Comparison of ENCODE assay signal across 8 cellular contexts in genomic region chr4:71186566-71187398, GRCh38.
DNase-seq lines count a peak whose midpoint lies in the region; ATAC-seq and TF ChIP-seq lines count a peak whose summit lies in the region.

No MANE protein-coding gene starts in this region.

- DNase-seq in EL, result peak; percentile 75
- DNase-seq in H4 (ENCODE audit: low spot score), result peak; percentile 16
- DNase-seq in activated naive CD8-positive, alpha-beta T cell treated with anti-CD3 and anti-CD28 coated beads, Interleukin-2, amount 10 ng/mL, durations not matched to agents 7 days and 5 days, result peak; percentile 67
- peak; percentile 64 to 78 (median 75) for DNase-seq in heart left ventricle
- DNase-seq in osteocyte (ENCODE audit: extremely low spot score, unreplicated experiment), result peak; percentile 87
- no peak for DNase-seq in SHP77 treated with DMSO at 0.1 percent for 48 hours (lab: John Stamatoyannopoulos, UW)

- peak overlapping the region; percentile 54 for H3K27ac Mint-ChIP-seq in activated naive CD8-positive, alpha-beta T cell treated with anti-CD3 and anti-CD28 coated beads, Interleukin-2, amount 10 ng/mL, durations not matched to agents 7 days and 5 days
- H3K27ac Mint-ChIP-seq in osteocyte (ENCODE audit: unreplicated experiment), result peak overlapping the region; percentile 36

- H3K4me3 Mint-ChIP-seq in activated naive CD8-positive, alpha-beta T cell treated with anti-CD3 and anti-CD28 coated beads, Interleukin-2, amount 10 ng/mL, durations not matched to agents 7 days and 5 days, result peak overlapping the region; percentile 90
- peak overlapping the region; percentile 82 for H3K4me3 Mint-ChIP-seq in osteocyte (ENCODE audit: unreplicated experiment)

- H4K20me1 ChIP-seq in OCI-LY1 (ENCODE audit: insufficient read depth, low read length), result no peaks in the 10 kb centered on the region

- H3K9ac ChIP-seq in OCI-LY1 (ENCODE audit: low read length), result no peak overlapping the region

- peak in 1 of 2 donors; percentile 59 for TF ChIP-seq POLR2A in heart left ventricle (IDR thresholded peaks at IDR 0.05)

- H3K36me3 Mint-ChIP-seq in activated naive CD8-positive, alpha-beta T cell treated with anti-CD3 and anti-CD28 coated beads, Interleukin-2, amount 10 ng/mL, durations not matched to agents 7 days and 5 days, result no peaks in the 10 kb centered on the region
- H3K36me3 Mint-ChIP-seq in osteocyte (ENCODE audit: unreplicated experiment), result peaks cover 3% of the 10 kb centered on the region

- H3K4me1 Mint-ChIP-seq in activated naive CD8-positive, alpha-beta T cell treated with anti-CD3 and anti-CD28 coated beads, Interleukin-2, amount 10 ng/mL, durations not matched to agents 7 days and 5 days, result peaks cover 30% of the 10 kb centered on the region
- peaks cover 39% of the 10 kb centered on the region for H3K4me1 Mint-ChIP-seq in osteocyte (ENCODE audit: unreplicated experiment)

- H3K9me3 ChIP-seq in OCI-LY1 (ENCODE audit: low read length) (no peaks in the 10 kb centered on the region), heart left ventricle (no peaks in the 10 kb centered on the region)

- H3K4me2 ChIP-seq in OCI-LY1 (ENCODE audit: low read length), result peak overlapping the region; percentile 57; the same call in 1 of the 2 replicates

- H3K36me3 ChIP-seq in OCI-LY1 (ENCODE audit: insufficient read depth, low read length) (no peaks in the 10 kb centered on the region), heart left ventricle (no peaks in the 10 kb centered on the region)

- intact Hi-C loops in heart left ventricle (cut with DNase I), result loop anchor here in 9 of 10 donors (1.0 to 10.0 kb wide), 11 partner anchors 41 to 532 kb away; no protein-coding TSS in a partner anchor

- H3K27me3 Mint-ChIP-seq in activated naive CD8-positive, alpha-beta T cell treated with anti-CD3 and anti-CD28 coated beads, Interleukin-2, amount 10 ng/mL, durations not matched to agents 7 days and 5 days, result peaks cover 63% of the 10 kb centered on the region
- H3K27me3 Mint-ChIP-seq in osteocyte (ENCODE audit: unreplicated experiment), result peaks cover 38% of the 10 kb centered on the region

- H3F3A ChIP-seq in OCI-LY1 (ENCODE audit: insufficient read depth, low read length), result no peaks in the 10 kb centered on the region

- POLR2A ChIA-PET in activated naive CD8-positive, alpha-beta T cell treated with anti-CD3 and anti-CD28 coated beads, Interleukin-2, amount 10 ng/mL, durations not matched to agents 7 days and 5 days (lab: Charles Lee), result interaction anchor here (0.5 to 1.2 kb wide), 3 partner anchors 12 to 410 kb away, joined by 3 to 5 read pairs (median 4); no protein-coding TSS in a partner anchor

- H3K27me3 ChIP-seq in OCI-LY1 (ENCODE audit: insufficient read depth, low read length), result no peaks in the 10 kb centered on the region
- peaks cover 0 to 37% (median 0%) of the 10 kb centered on the region in 9 donors for H3K27me3 ChIP-seq in heart left ventricle

- H3K79me2 ChIP-seq in OCI-LY1 (ENCODE audit: insufficient read depth, low read length), result no peaks in the 10 kb centered on the region

- peak; percentile 78 for ATAC-seq in activated naive CD8-positive, alpha-beta T cell treated with anti-CD3 and anti-CD28 coated beads, Interleukin-2, amount 10 ng/mL, durations not matched to agents 7 days and 5 days (ENCODE audit: low read depth)
- ATAC-seq in heart left ventricle (peak; percentile 84 to 97 (median 94)), HG02970 (IDR thresholded peaks at IDR 0.05; ENCODE audit: low FRiP score, unreplicated experiment) (no peak)

- no peak overlapping the region for H2AFZ ChIP-seq in OCI-LY1 (ENCODE audit: low read length)

- no peaks in the 10 kb centered on the region for H3K9me3 Mint-ChIP-seq in activated naive CD8-positive, alpha-beta T cell treated with anti-CD3 and anti-CD28 coated beads, Interleukin-2, amount 10 ng/mL, durations not matched to agents 7 days and 5 days
- H3K9me3 Mint-ChIP-seq in osteocyte (ENCODE audit: unreplicated experiment), result no peaks in the 10 kb centered on the region

- no peaks in the 10 kb centered on the region for H3K9me2 ChIP-seq in OCI-LY1 (ENCODE audit: low read depth, low read length)

- TF ChIP-seq CTCF in OCI-LY1 (IDR thresholded peaks at IDR 0.05; ENCODE audit: low read length) (no peak), heart left ventricle (IDR thresholded peaks at IDR 0.05) (no peak), osteocyte (IDR thresholded peaks at IDR 0.05) (no peak)

- H3K4me1 ChIP-seq in OCI-LY1 (ENCODE audit: insufficient read depth, low read length, severe bottlenecking), result no peaks in the 10 kb centered on the region
- H3K4me1 ChIP-seq in heart left ventricle, result peaks cover 0 to 22% (median 7%) of the 10 kb centered on the region in 12 donors

- WGBS in heart left ventricle, 4 donors, result 0 to 8% (median 1%) methylated on average over 18 to 105 of the region's 105 CpGs

- H3K27ac ChIP-seq in OCI-LY1 (ENCODE audit: low read depth, low read length, poor library complexity, severe bottlenecking) (no peak overlapping the region), heart left ventricle (peak overlapping the region; percentile 73 to 95 (median 85))

- H3K4me3 ChIP-seq in OCI-LY1 (ENCODE audit: low read depth, low read length, poor library complexity, severe bottlenecking), result peak overlapping the region; percentile 51
- peak overlapping the region; percentile 51 to 90 (median 76) for H3K4me3 ChIP-seq in heart left ventricle
